15 cellular contexts compared by ENCODE assay signal in the genomic region with DNA sequence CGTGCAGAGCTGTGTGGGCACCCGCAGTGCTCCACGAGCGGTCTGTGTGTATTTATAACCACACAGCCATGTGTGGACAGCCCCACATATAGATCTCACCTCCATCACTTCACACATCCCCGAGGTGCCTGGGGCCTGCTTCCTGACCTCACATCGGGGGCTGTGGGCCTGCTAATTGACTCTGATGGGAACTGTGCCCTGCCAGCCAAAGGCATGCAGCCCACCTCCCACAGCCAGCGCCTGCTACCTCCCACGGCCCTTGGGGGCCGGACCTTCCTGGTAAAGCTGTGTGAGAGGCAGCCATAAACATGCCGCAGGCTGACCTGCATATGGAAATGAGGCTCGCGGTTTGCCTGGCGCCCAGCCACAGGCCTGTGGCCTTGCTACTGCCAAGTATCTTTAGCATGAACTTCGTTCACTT.
DNase-seq lines count a peak whose midpoint lies in the region; TF ChIP-seq lines count a peak whose summit lies in the region.
"Had no signal": no experiment of that assay in that cellular context is flagged by ENCODE, and none has a peak within 500 bp of the region (broad histone marks: within the 10 kb centered on the region; RNA-seq: fewer than 3 reads in every experiment).

No MANE protein-coding gene starts in this region.

- no peak overlapping the region for H2AFZ ChIP-seq in SK-N-SH (ENCODE audit: low read depth)

- H3K4me3 ChIP-seq in SK-N-SH (ENCODE audit: low read depth in 2 of 2, low read length in 1 of 2) (no peak overlapping the region), WERI-Rb-1 (ENCODE audit: low read depth, low read length) (no peak overlapping the region)
- H3K4me3 ChIP-seq: HAP-1, MG63 had no signal

- H3K9me3 ChIP-seq in SK-N-SH (no peaks in the 10 kb centered on the region), WERI-Rb-1 (ENCODE audit: severe bottlenecking) (peaks cover 5% of the 10 kb centered on the region)
- H3K9me3 ChIP-seq: HAP-1, MG63 had no signal

- H3K9ac ChIP-seq in SK-N-SH, result no peak overlapping the region

- CTCF ChIA-PET in SK-N-SH (lab: Yijun Ruan, JAX), result interaction anchor here (0.9 to 4.4 kb wide), 4 partner anchors 15 to 147 kb away, joined by 3 to 31 read pairs (median 3); no protein-coding TSS in a partner anchor

- H4K20me1 ChIP-seq in SK-N-SH (ENCODE audit: insufficient read depth), result no peaks in the 10 kb centered on the region

- DNase-seq in stimulated activated CD8-positive, alpha-beta memory T cell treated with anti-CD3 and anti-CD28 coated beads, Interleukin-12 subunit alpha, Interleukin-12 subunit beta, amount 100 ng/mL, for 4 hours (ENCODE audit: low read depth), result peak; percentile 13
- DNase-seq in stimulated activated CD8-positive, alpha-beta memory T cell treated with anti-CD3 and anti-CD28 coated beads, Interleukin-4, amount 100 ng/mL, for 48 hours, result no peak
- DNase-seq in SK-N-SH, result no peak
- peak; percentile 70 to 78 (median 76) for DNase-seq in immature natural killer cell
- no peak for DNase-seq in WERI-Rb-1
- no peak for DNase-seq in RKO (ENCODE audit: low spot score)
- DNase-seq in NCI-H1105 treated with DMSO at 0.1 percent for 48 hours (lab: John Stamatoyannopoulos, UW), result no peak
- DNase-seq in activated CD4-positive, alpha-beta T cell treated with anti-CD3 and anti-CD28 coated beads, Interleukin-2, amount 50 U/mL, for 1 hour, result no peak
- DNase-seq: activated CD8-positive, alpha-beta memory T cell treated with anti-CD3 and anti-CD28 coated beads, Interleukin-2, amount 50 U/mL, for 48 hours; MG63; stimulated activated naive CD4-positive, alpha-beta T cell treated with Interleukin-2 at 50 U/mL for 16 hours; T1000 had no signal

- H3K4me3 Mint-ChIP-seq in immature natural killer cell, result peak overlapping the region; percentile 52 to 82 (median 67)
- H3K4me3 Mint-ChIP-seq: nephron had no signal

- no peak overlapping the region for H3K4me2 ChIP-seq in SK-N-SH

- no peaks in the 10 kb centered on the region for H3F3A ChIP-seq in SK-N-SH (replicated peaks; ENCODE audit: insufficient read depth)

- H3K9me2 ChIP-seq in SK-N-SH, result no peaks in the 10 kb centered on the region

- TF ChIP-seq CTCF in SK-N-SH (IDR thresholded peaks at IDR 0.05) (no peak), WERI-Rb-1 (IDR thresholded peaks at IDR 0.05; ENCODE audit: low read depth, low read length) (no peak)

- H3K36me3 Mint-ChIP-seq in immature natural killer cell, result no peaks in the 10 kb centered on the region

- no peaks in the 10 kb centered on the region; the same call in 1 of the 2 replicates for H3K27me3 ChIP-seq in SK-N-SH (ENCODE audit: insufficient read depth)
- H3K27me3 ChIP-seq in WERI-Rb-1 (ENCODE audit: insufficient read depth, low read depth, severe bottlenecking), result peaks cover 62% of the 10 kb centered on the region
- H3K27me3 ChIP-seq: MG63 had no signal

- H3K79me2 ChIP-seq in SK-N-SH (ENCODE audit: insufficient read depth), result no peaks in the 10 kb centered on the region

- no peak overlapping the region for H3K27ac ChIP-seq in SK-N-SH (ENCODE audit: low read depth in 2 of 2, low read length in 1 of 2)
- no peak overlapping the region for H3K27ac ChIP-seq in WERI-Rb-1
- H3K27ac ChIP-seq: epithelial cell of prostate had no signal

- 50% methylated on average over 14 of the region's 14 CpGs for WGBS in SK-N-SH (ENCODE audit: low lambda C conversion rate)

- no peak for TF ChIP-seq RAD21 in SK-N-SH (IDR thresholded peaks at IDR 0.05; ENCODE audit: low read length)

- no peak for TF ChIP-seq EP300 in SK-N-SH (IDR thresholded peaks at IDR 0.05; ENCODE audit: borderline replicate concordance in 1 of 2, low read depth in 1 of 2, low read length in 1 of 2)

- peak overlapping the region; percentile 46 to 76 (median 60) for H3K27ac Mint-ChIP-seq in immature natural killer cell
- H3K27ac Mint-ChIP-seq: nephron had no signal

- H3K36me3 ChIP-seq in SK-N-SH (replicated peaks in 1 of 2; ENCODE audit: control insufficient read depth in 1 of 2, insufficient read depth in 2 of 2, low read length in 1 of 2) (no peaks in the 10 kb centered on the region), WERI-Rb-1 (no peaks in the 10 kb centered on the region)
- H3K36me3 ChIP-seq: HAP-1, MG63 had no signal

- POLR2A ChIA-PET in SK-N-SH (lab: Yijun Ruan, JAX), result no interaction called here

- H3K4me1 Mint-ChIP-seq in immature natural killer cell, result peaks cover 19 to 43% of the 10 kb centered on the region in 2 donors

- H3K9me3 Mint-ChIP-seq in immature natural killer cell, result no peaks in the 10 kb centered on the region
- H3K9me3 Mint-ChIP-seq: nephron had no signal

- H3K4me1 ChIP-seq in SK-N-SH (ENCODE audit: control insufficient read depth in 1 of 2, insufficient read depth in 2 of 2, low read depth in 1 of 2, low read length in 1 of 2), result no peaks in the 10 kb centered on the region

- H3K27me3 Mint-ChIP-seq in immature natural killer cell (ENCODE audit: low read depth in 3 of 3), result peaks cover 3 to 25% (median 11%) of the 10 kb centered on the region in 3 donors

TF ChIP-seq in SK-N-SH, 30 proteins besides CTCF, POLR2A, EP300 and RAD21:
- TF ChIP-seq GABPA (IDR thresholded peaks at IDR 0.05; ENCODE audit: low read depth), result no peak
- TF ChIP-seq NFIC (IDR thresholded peaks at IDR 0.05; ENCODE audit: borderline replicate concordance), result peak; percentile 84
- TF ChIP-seq TCF12 (IDR thresholded peaks at IDR 0.05), result peak; percentile 36; the same call in 1 of the 2 replicates

Comparison
In these comparisons a context has a peak if more than half of its experiments do, and no peak if none do; other contexts are left out.
1. DNase-seq: peak in stimulated activated CD8-positive, alpha-beta memory T cell treated with anti-CD3 and anti-CD28 coated beads, Interleukin-12 subunit alpha, Interleukin-12 subunit beta, amount 100 ng/mL, for 4 hours (single experiment) and immature natural killer cell (3 of 3); none in stimulated activated CD8-positive, alpha-beta memory T cell treated with anti-CD3 and anti-CD28 coated beads, Interleukin-4, amount 100 ng/mL, for 48 hours (single experiment), SK-N-SH (single experiment), WERI-Rb-1 (single experiment), RKO (single experiment), NCI-H1105 treated with DMSO at 0.1 percent for 48 hours (single experiment) and activated CD4-positive, alpha-beta T cell treated with anti-CD3 and anti-CD28 coated beads, Interleukin-2, amount 50 U/mL, for 1 hour (single experiment).